ENCODE assay signal across 34 cellular contexts in genomic region chr10:85950921-85951320, GRCh38.
"Had no signal": no experiment of that assay in that cellular context is flagged by ENCODE, and none has a peak within 500 bp of the region (broad histone marks: within the 10 kb centered on the region; RNA-seq: fewer than 3 reads in every experiment).

No MANE protein-coding gene starts in this region.

- H3K4me3 ChIP-seq: MG63 had no signal

- H3K27me3 ChIP-seq: MG63 had no signal

- DNase-seq: Karpas-422, Kasumi-1, MG63, MM.1S, MV-4-11, NCI-H1048, NCI-H1092, NCI-H1092 treated with DMSO at 0.1 percent for 48 hours, NCI-H1105, NCI-H1105 treated with DMSO at 0.1 percent for 48 hours, NCI-H1417, NCI-H1417 treated with DMSO at 0.1 percent for 48 hours, NCI-H1436, NCI-H1436 treated with DMSO at 0.1 percent for 48 hours, NCI-H146, NCI-H1694, NCI-H1694 treated with DMSO at 0.1 percent for 48 hours, NCI-H187, NCI-H187 treated with DMSO at 0.1 percent for 48 hours, NCI-H1930, NCI-H2029, NCI-H2029 treated with DMSO at 0.1 percent for 48 hours, NCI-H2081, NCI-H2081 treated with DMSO at 0.1 percent for 48 hours, NCI-H2107, NCI-H2171, NCI-H2171 treated with DMSO at 0.1 percent for 48 hours, NCI-H2227 treated with DMSO at 0.1 percent for 48 hours, NCI-H226, NCI-H345, NCI-H446, NCI-H446 treated with DMSO at 0.1 percent for 48 hours, NCI-H510A, NCI-H510A treated with DMSO at 0.1 percent for 48 hours had no signal

- H3K36me3 ChIP-seq: MG63 had no signal

- H3K9me3 ChIP-seq: MG63 had no signal
